In the genomic region with DNA sequence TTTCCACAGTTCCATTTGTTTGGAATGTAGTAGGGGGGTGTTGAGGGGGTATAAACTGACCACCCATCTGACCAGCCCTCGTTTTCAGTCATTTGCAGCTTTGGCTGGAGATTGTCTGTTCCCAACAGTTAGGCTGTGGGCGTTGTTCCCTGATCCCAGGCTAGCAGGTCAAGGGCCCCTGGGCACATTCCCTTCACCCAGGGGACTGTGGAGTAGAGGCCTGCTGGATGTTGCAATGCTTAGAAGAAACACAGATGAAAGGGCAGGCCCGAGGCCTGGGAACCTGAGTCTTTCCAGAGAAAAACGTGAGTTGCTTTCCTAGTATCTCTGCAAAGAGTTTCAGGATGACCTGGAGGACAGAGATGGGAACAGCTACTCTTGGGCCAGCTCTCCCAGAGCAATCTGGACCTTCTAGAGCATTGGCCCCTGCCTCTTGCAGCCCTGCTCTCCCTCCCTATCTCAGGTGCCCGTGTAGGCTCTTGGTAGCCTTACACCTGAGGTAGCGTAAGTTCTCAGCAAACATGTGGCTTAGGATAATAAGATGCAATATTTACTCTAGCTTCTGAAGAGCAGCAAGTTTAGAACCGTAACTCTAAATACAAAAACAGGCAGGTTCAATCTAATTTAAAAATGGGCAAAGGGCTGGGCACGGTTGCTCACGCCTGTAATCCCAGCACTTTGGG, we compare ENCODE assay signal across 1 cellular context.
TF ChIP-seq lines count a peak whose summit lies in the region.

No MANE protein-coding gene starts in this region.

TF ChIP-seq in HepG2, 621 proteins besides CTCF, POLR2A, EP300 and RAD21 (continued from another document and continues in another):
- TF ChIP-seq ZBTB7B (CRISPR knock-in tag; IDR thresholded peaks at IDR 0.05): no peak
- TF ChIP-seq ZKSCAN5 (CRISPR knock-in tag; IDR thresholded peaks at IDR 0.05): no peak
- no peak for TF ChIP-seq SP140L (CRISPR knock-in tag; IDR thresholded peaks at IDR 0.05; ENCODE audit: borderline replicate concordance)
- no peak for TF ChIP-seq ATRX (CRISPR knock-in tag; IDR thresholded peaks at IDR 0.05; ENCODE audit: borderline replicate concordance)
- no peak for TF ChIP-seq MYC (CRISPR knock-in tag; IDR thresholded peaks at IDR 0.05; ENCODE audit: borderline replicate concordance)
- TF ChIP-seq KLF11 (CRISPR knock-in tag; IDR thresholded peaks at IDR 0.05): no peak
- TF ChIP-seq RBM22 (optimal IDR thresholded peaks at IDR 0.05; ENCODE audit: low read length): no peak
- no peak for TF ChIP-seq ZKSCAN8 (CRISPR knock-in tag; IDR thresholded peaks at IDR 0.05; ENCODE audit: borderline replicate concordance)
- TF ChIP-seq ZNF20 (CRISPR knock-in tag; IDR thresholded peaks at IDR 0.05): no peak
- no peak for TF ChIP-seq ZNF775 (CRISPR knock-in tag; IDR thresholded peaks at IDR 0.05; ENCODE audit: borderline replicate concordance)
- TF ChIP-seq ZNF292 (CRISPR knock-in tag; IDR thresholded peaks at IDR 0.05; ENCODE audit: borderline replicate concordance, low read depth): peak; percentile 48; the same call in 1 of the 2 replicates
- TF ChIP-seq ZNF10 (CRISPR knock-in tag; IDR thresholded peaks at IDR 0.05; ENCODE audit: borderline replicate concordance, low read depth): no peak
- no peak for TF ChIP-seq ZNF234 (CRISPR knock-in tag; conservative IDR thresholded peaks at IDR 0.05)
- TF ChIP-seq EHMT2 (IDR thresholded peaks at IDR 0.05; ENCODE audit: borderline replicate concordance, low read depth, low read length): no peak
- no peak for TF ChIP-seq ZBTB33 (CRISPR knock-in tag; IDR thresholded peaks at IDR 0.05)
- peak; percentile 44 for TF ChIP-seq HNF4G (IDR thresholded peaks at IDR 0.05; ENCODE audit: borderline replicate concordance, low read depth, low read length)
- TF ChIP-seq HNF4G (CRISPR knock-in tag; IDR thresholded peaks at IDR 0.05; ENCODE audit: borderline replicate concordance, low read depth): no peak
- TF ChIP-seq ZNF839 (CRISPR knock-in tag; IDR thresholded peaks at IDR 0.05; ENCODE audit: borderline replicate concordance): no peak
- no peak for TF ChIP-seq STAT5B (CRISPR knock-in tag; IDR thresholded peaks at IDR 0.05)
- no peak for TF ChIP-seq ZNF280D (CRISPR knock-in tag; IDR thresholded peaks at IDR 0.05)
- no peak for TF ChIP-seq SAP130 (CRISPR knock-in tag; IDR thresholded peaks at IDR 0.05; ENCODE audit: low read depth)
- no peak for TF ChIP-seq RFXANK (CRISPR knock-in tag; IDR thresholded peaks at IDR 0.05)
- no peak for TF ChIP-seq HHEX (CRISPR knock-in tag; IDR thresholded peaks at IDR 0.05)
- no peak for TF ChIP-seq KDM4B (CRISPR knock-in tag; IDR thresholded peaks at IDR 0.05)
- no peak for TF ChIP-seq ZBTB39 (CRISPR knock-in tag; IDR thresholded peaks at IDR 0.05)
- TF ChIP-seq ZFP62 (CRISPR knock-in tag; IDR thresholded peaks at IDR 0.05): no peak
- no peak for TF ChIP-seq ARID2 (CRISPR knock-in tag; IDR thresholded peaks at IDR 0.05; ENCODE audit: borderline replicate concordance)
- no peak for TF ChIP-seq ZNF678 (CRISPR knock-in tag; IDR thresholded peaks at IDR 0.05)
- no peak for TF ChIP-seq ZNF468 (CRISPR knock-in tag; IDR thresholded peaks at IDR 0.05)
- no peak for TF ChIP-seq ZNF800 (CRISPR knock-in tag; IDR thresholded peaks at IDR 0.05)
- TF ChIP-seq, protein P1, sequence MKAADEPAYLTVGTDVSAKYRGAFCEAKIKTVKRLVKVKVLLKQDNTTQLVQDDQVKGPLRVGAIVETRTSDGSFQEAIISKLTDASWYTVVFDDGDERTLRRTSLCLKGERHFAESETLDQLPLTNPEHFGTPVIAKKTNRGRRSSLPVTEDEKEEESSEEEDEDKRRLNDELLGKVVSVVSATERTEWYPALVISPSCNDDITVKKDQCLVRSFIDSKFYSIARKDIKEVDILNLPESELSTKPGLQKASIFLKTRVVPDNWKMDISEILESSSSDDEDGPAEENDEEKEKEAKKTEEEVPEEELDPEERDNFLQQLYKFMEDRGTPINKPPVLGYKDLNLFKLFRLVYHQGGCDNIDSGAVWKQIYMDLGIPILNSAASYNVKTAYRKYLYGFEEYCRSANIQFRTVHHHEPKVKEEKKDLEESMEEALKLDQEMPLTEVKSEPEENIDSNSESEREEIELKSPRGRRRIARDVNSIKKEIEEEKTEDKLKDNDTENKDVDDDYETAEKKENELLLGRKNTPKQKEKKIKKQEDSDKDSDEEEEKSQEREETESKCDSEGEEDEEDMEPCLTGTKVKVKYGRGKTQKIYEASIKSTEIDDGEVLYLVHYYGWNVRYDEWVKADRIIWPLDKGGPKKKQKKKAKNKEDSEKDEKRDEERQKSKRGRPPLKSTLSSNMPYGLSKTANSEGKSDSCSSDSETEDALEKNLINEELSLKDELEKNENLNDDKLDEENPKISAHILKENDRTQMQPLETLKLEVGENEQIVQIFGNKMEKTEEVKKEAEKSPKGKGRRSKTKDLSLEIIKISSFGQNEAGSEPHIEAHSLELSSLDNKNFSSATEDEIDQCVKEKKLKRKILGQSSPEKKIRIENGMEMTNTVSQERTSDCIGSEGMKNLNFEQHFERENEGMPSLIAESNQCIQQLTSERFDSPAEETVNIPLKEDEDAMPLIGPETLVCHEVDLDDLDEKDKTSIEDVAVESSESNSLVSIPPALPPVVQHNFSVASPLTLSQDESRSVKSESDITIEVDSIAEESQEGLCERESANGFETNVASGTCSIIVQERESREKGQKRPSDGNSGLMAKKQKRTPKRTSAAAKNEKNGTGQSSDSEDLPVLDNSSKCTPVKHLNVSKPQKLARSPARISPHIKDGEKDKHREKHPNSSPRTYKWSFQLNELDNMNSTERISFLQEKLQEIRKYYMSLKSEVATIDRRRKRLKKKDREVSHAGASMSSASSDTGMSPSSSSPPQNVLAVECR (CRISPR knock-in tag; IDR thresholded peaks at IDR 0.05; ENCODE audit: borderline replicate concordance): no peak
- TF ChIP-seq ATAD3A (CRISPR knock-in tag; IDR thresholded peaks at IDR 0.05): no peak
- TF ChIP-seq XBP1 (CRISPR knock-in tag; IDR thresholded peaks at IDR 0.05): no peak
- TF ChIP-seq ZNF253 (CRISPR knock-in tag; IDR thresholded peaks at IDR 0.05; ENCODE audit: borderline replicate concordance): no peak
- peak; percentile 85 for TF ChIP-seq BHLHE40 (IDR thresholded peaks at IDR 0.05; ENCODE audit: low read length)
- no peak for TF ChIP-seq ZMAT5 (CRISPR knock-in tag; IDR thresholded peaks at IDR 0.05; ENCODE audit: borderline replicate concordance, low read depth)
- no peak for TF ChIP-seq TBL1XR1 (IDR thresholded peaks at IDR 0.05; ENCODE audit: borderline replicate concordance, low read length, partially characterized antibody)
- no peak for TF ChIP-seq ZBTB8A (CRISPR knock-in tag; IDR thresholded peaks at IDR 0.05; ENCODE audit: borderline replicate concordance, low read depth)
- no peak for TF ChIP-seq BCLAF1 (IDR thresholded peaks at IDR 0.05)
- no peak for TF ChIP-seq NCOR1 (IDR thresholded peaks at IDR 0.05; ENCODE audit: borderline replicate concordance, low read length)
- no peak for TF ChIP-seq KDM5A (IDR thresholded peaks at IDR 0.05; ENCODE audit: borderline replicate concordance, low read length)
- TF ChIP-seq DDIT3 (CRISPR knock-in tag; IDR thresholded peaks at IDR 0.05): no peak
- TF ChIP-seq HNF4A (CRISPR knock-in tag; IDR thresholded peaks at IDR 0.05): peak; percentile 73
- TF ChIP-seq ZNF570 (CRISPR knock-in tag; IDR thresholded peaks at IDR 0.05; ENCODE audit: borderline replicate concordance): no peak
